Comparison of ENCODE assay signal across 8 cellular contexts in genomic region chr4:68271851-68272756, GRCh38. TPM values are rescaled to one million over a fixed set of nuclear protein-coding genes. Genes with fewer than 3 reads are reported as not detected.
A peak's percentile ranks its signal among the peaks of the same experiment; 100 is the strongest.
DNase-seq lines count a peak whose midpoint lies in the region; ATAC-seq and TF ChIP-seq lines count a peak whose summit lies in the region.

No MANE protein-coding gene starts in this region.

- no peak for TF ChIP-seq POLR2A in heart left ventricle (IDR thresholded peaks at IDR 0.05)

- H3K36me3 ChIP-seq in BJ (ENCODE audit: control insufficient read depth, insufficient read depth, low read length) (no peaks in the 10 kb centered on the region), Loucy (ENCODE audit: insufficient read depth, low read length) (no peaks in the 10 kb centered on the region), heart left ventricle (no peaks in the 10 kb centered on the region)

- peak in 1 of 4 donors; percentile 78 for ATAC-seq in heart left ventricle
- ATAC-seq in HG03521 (IDR thresholded peaks at IDR 0.05; ENCODE audit: unreplicated experiment), result no peak

- no peaks in the 10 kb centered on the region for H3K27me3 ChIP-seq in BJ (ENCODE audit: control insufficient read depth, insufficient read depth, low read length)
- H3K27me3 ChIP-seq in Loucy (ENCODE audit: insufficient read depth, low read length, poor library complexity, severe bottlenecking), result no peaks in the 10 kb centered on the region
- H3K27me3 ChIP-seq in heart left ventricle, result no peaks in the 10 kb centered on the region

- peak; percentile 67 for TF ChIP-seq CTCF in BJ (IDR thresholded peaks at IDR 0.05; ENCODE audit: insufficient read depth, low read depth, low read length)
- TF ChIP-seq CTCF in GM12864 (IDR thresholded peaks at IDR 0.05; ENCODE audit: low read depth, low read length, missing control alignments), result peak; percentile 57
- TF ChIP-seq CTCF in HFF-Myc (IDR thresholded peaks at IDR 0.05; ENCODE audit: low read depth, low read length, missing control alignments), result peak; percentile 46
- peak; percentile 72 for TF ChIP-seq CTCF in Loucy (conservative IDR thresholded peaks at IDR 0.05; ENCODE audit: low read length)
- TF ChIP-seq CTCF in heart left ventricle (IDR thresholded peaks at IDR 0.05), result peak; percentile 60 to 83 (median 77)
- TF ChIP-seq CTCF in retinal pigment epithelial cell (conservative IDR thresholded peaks at IDR 0.05; ENCODE audit: low read depth, low read length), result peak; percentile 67

- no peak overlapping the region for H3K9ac ChIP-seq in Loucy (ENCODE audit: low read depth, low read length, poor library complexity, severe bottlenecking)

- no peak overlapping the region for H3K27ac ChIP-seq in heart left ventricle

- no peaks in the 10 kb centered on the region for H3F3A ChIP-seq in Loucy (ENCODE audit: low read depth)

- H3K36me3 Mint-ChIP-seq in activated T-helper 2 cell treated with anti-CD3 and anti-CD28 coated beads, Interferon-gamma antibody, Interleukin-2, Interleukin-4, amounts not matched to agents 10 μg/mL and 5 μg/mL and 100 μg/mL, durations not matched to agents 14 hours and 24 hours and 36 hours (ENCODE audit: low read depth), result no peaks in the 10 kb centered on the region

- H4K20me1 ChIP-seq in Loucy (ENCODE audit: insufficient read depth, low read length, poor library complexity, severe bottlenecking), result no peaks in the 10 kb centered on the region

- DNase-seq in BJ (ENCODE audit: low read depth) (peak; percentile 28), GM12864 (ENCODE audit: low read depth) (peak; percentile 25), HFF-Myc (ENCODE audit: extremely low read depth, low read depth) (peak; percentile 16), heart left ventricle (no peak), retinal pigment epithelial cell (ENCODE audit: low read depth) (no peak)
- DNase-seq in activated T-helper 2 cell treated with anti-CD3 and anti-CD28 coated beads, Interferon-gamma antibody, Interleukin-2, Interleukin-4, amounts not matched to agents 10 μg/mL and 5 μg/mL and 100 μg/mL, durations not matched to agents 14 hours and 24 hours and 36 hours (ENCODE audit: low spot score), result no peak

- H3K4me1 ChIP-seq in Loucy (ENCODE audit: insufficient read depth, low read length, poor library complexity, severe bottlenecking), result no peaks in the 10 kb centered on the region
- peaks cover 0 to 6% (median 0%) of the 10 kb centered on the region in 12 donors for H3K4me1 ChIP-seq in heart left ventricle

- H3K9me2 ChIP-seq in Loucy (replicated peaks; ENCODE audit: low read depth, low read length), result no peaks in the 10 kb centered on the region

- H3K27ac Mint-ChIP-seq in activated T-helper 2 cell treated with anti-CD3 and anti-CD28 coated beads, Interferon-gamma antibody, Interleukin-2, Interleukin-4, amounts not matched to agents 10 μg/mL and 5 μg/mL and 100 μg/mL, durations not matched to agents 14 hours and 24 hours and 36 hours, result no peak overlapping the region

- peak overlapping the region; percentile 33 for H3K4me3 Mint-ChIP-seq in activated T-helper 2 cell treated with anti-CD3 and anti-CD28 coated beads, Interferon-gamma antibody, Interleukin-2, Interleukin-4, amounts not matched to agents 10 μg/mL and 5 μg/mL and 100 μg/mL, durations not matched to agents 14 hours and 24 hours and 36 hours (ENCODE audit: low read depth)

- H3K9me3 ChIP-seq in Loucy (ENCODE audit: insufficient read depth, low read depth, low read length) (no peaks in the 10 kb centered on the region), heart left ventricle (no peaks in the 10 kb centered on the region)

- H2AFZ ChIP-seq in Loucy (ENCODE audit: low read length), result no peak overlapping the region

- peaks cover 3% of the 10 kb centered on the region for H3K9me3 Mint-ChIP-seq in activated T-helper 2 cell treated with anti-CD3 and anti-CD28 coated beads, Interferon-gamma antibody, Interleukin-2, Interleukin-4, amounts not matched to agents 10 μg/mL and 5 μg/mL and 100 μg/mL, durations not matched to agents 14 hours and 24 hours and 36 hours

- H3K79me2 ChIP-seq in Loucy (ENCODE audit: insufficient read depth, low read length), result no peaks in the 10 kb centered on the region

- intact Hi-C loops in activated T-helper 2 cell treated with anti-CD3 and anti-CD28 coated beads, Interferon-gamma antibody, Interleukin-2, Interleukin-4, amounts not matched to agents 10 μg/mL and 5 μg/mL and 100 μg/mL, durations not matched to agents 14 hours and 24 hours and 36 hours (cut with micrococcal nuclease), result loop anchor here (1.0 to 10.0 kb wide), 3 partner anchors 23 to 903 kb away; no protein-coding TSS in a partner anchor
- intact Hi-C loops in heart left ventricle (cut with DNase I), result loop anchor here (1.0 to 10.0 kb wide), 4 partner anchors 103 to 223 kb away; no protein-coding TSS in a partner anchor

- 20 to 22% (median 20%) methylated on average over 13 of the region's 13 CpGs for WGBS in heart left ventricle, 4 donors

- H3K4me1 Mint-ChIP-seq in activated T-helper 2 cell treated with anti-CD3 and anti-CD28 coated beads, Interferon-gamma antibody, Interleukin-2, Interleukin-4, amounts not matched to agents 10 μg/mL and 5 μg/mL and 100 μg/mL, durations not matched to agents 14 hours and 24 hours and 36 hours (ENCODE audit: low read depth), result peaks cover 12% of the 10 kb centered on the region

- POLR2A ChIA-PET in BJ (lab: Charles Lee), result interaction anchor here (0.7 kb wide), 1 partner anchor 130 kb away, joined by 7 read pairs; no protein-coding TSS in a partner anchor

- H3K4me3 ChIP-seq in BJ (ENCODE audit: low read depth, low read length) (peak overlapping the region; percentile 33), GM12864 (ENCODE audit: low read depth, low read length) (no peak overlapping the region; the same call in 1 of the 2 replicates), HFF-Myc (replicated peaks; ENCODE audit: low read depth, low read length) (no peak overlapping the region), Loucy (ENCODE audit: low read length, poor library complexity, severe bottlenecking) (no peak overlapping the region), heart left ventricle (peak overlapping the region in 8 of 12 donors; percentile 5 to 35 (median 19)), retinal pigment epithelial cell (ENCODE audit: low read length) (peak overlapping the region; percentile 38)

- H3K27me3 Mint-ChIP-seq in activated T-helper 2 cell treated with anti-CD3 and anti-CD28 coated beads, Interferon-gamma antibody, Interleukin-2, Interleukin-4, amounts not matched to agents 10 μg/mL and 5 μg/mL and 100 μg/mL, durations not matched to agents 14 hours and 24 hours and 36 hours (ENCODE audit: low read depth), result no peaks in the 10 kb centered on the region

- CTCF ChIA-PET in BJ (lab: Yijun Ruan, JAX), result interaction anchor here (0.7 to 3.8 kb wide), 16 partner anchors 12 to 897 kb away, joined by 3 to 66 read pairs (median 4); partner anchors contain the start of gene YTHDC1

- no peak overlapping the region for H3K4me2 ChIP-seq in Loucy (ENCODE audit: low read depth, low read length, poor library complexity, severe bottlenecking)

RNA-seq across cellular contexts. Expression of gene TMPRSS11B, which starts 26.6 kb away (rescaled TPM):
- polyA plus RNA-seq in BJ (2011; rRNA removed), result not detected in 2 replicates
- not detected in 2 replicates for polyA minus RNA-seq in BJ (2011; rRNA and poly(A)+ RNA removed)
- total RNA-seq in activated T-helper 2 cell treated with anti-CD3 and anti-CD28 coated beads, Interferon-gamma antibody, Interleukin-2, Interleukin-4, amounts not matched to agents 10 μg/mL and 5 μg/mL and 100 μg/mL, durations not matched to agents 14 hours and 24 hours and 36 hours, result not detected in 2 replicates
- not detected for total RNA-seq in heart left ventricle
- under 1 TPM in 1 of 2 donors, not detected in 1; 0.06 TPM for polyA plus RNA-seq in heart left ventricle

Comparison
In these comparisons a context has a peak if more than half of its experiments do, and no peak if none do; other contexts are left out.
1. DNase-seq: peak in BJ (single experiment), GM12864 (single experiment) and HFF-Myc (single experiment); none in activated T-helper 2 cell treated with anti-CD3 and anti-CD28 coated beads, Interferon-gamma antibody, Interleukin-2, Interleukin-4, amounts not matched to agents 10 μg/mL and 5 μg/mL and 100 μg/mL, durations not matched to agents 14 hours and 24 hours and 36 hours (single experiment), heart left ventricle (0 of 5) and retinal pigment epithelial cell (single experiment).
2. H3K4me3 ChIP-seq: peak in BJ (single experiment), heart left ventricle (8 of 12) and retinal pigment epithelial cell (single experiment); none in GM12864 (single experiment), HFF-Myc (single experiment) and Loucy (single experiment).
3. Peak in every context shown above with its lines, with median percentiles within 50 percentile points of each other: CTCF ChIP-seq.